In the genomic region with DNA sequence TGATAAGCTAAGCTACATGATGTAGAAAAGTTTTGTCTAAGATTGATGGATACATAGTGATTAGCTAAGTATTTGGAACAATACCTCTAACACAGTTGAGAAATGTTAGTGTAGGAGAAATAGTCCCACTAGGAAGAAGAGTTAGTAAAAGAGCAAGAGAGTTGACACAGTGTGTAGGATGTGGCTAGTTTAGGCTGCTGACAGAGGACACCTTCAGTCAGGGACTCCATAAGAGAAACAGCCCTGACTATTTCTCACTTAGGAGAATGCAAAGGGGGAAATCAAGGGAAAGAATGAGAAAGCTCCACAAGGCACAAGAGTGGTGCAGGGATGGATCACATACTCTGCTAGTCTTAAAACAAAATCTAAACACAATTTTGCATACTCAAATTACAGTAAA, we compare ENCODE assay signal across 22 cellular contexts.
A peak's percentile ranks its signal among the peaks of the same experiment; 100 is the strongest.
DNase-seq lines count a peak whose midpoint lies in the region; ATAC-seq, FAIRE-seq and TF ChIP-seq lines count a peak whose summit lies in the region.
"Had no signal": no experiment of that assay in that cellular context is flagged by ENCODE, and none has a peak within 500 bp of the region (broad histone marks: within the 10 kb centered on the region; RNA-seq: fewer than 3 reads in every experiment).

No MANE protein-coding gene starts in this region.

- peak; percentile 75 for FAIRE-seq in K562 (lab: Jason Lieb, UNC)

- ATAC-seq in SK-N-SH treated with all-trans-retinoic acid at 6 μM for 48 hours (no peak), K562 (peak; percentile 85), GM21619 (IDR thresholded peaks at IDR 0.05; ENCODE audit: unreplicated experiment) (no peak)

- H3K9ac ChIP-seq in SK-N-SH (no peak overlapping the region), Loucy (ENCODE audit: low read depth, low read length, poor library complexity, severe bottlenecking) (no peak overlapping the region), K562 (ENCODE audit: insufficient read depth in 1 of 2, low read depth in 2 of 2, low read length in 2 of 2) (0 out of 4 replicates have a peak overlapping the region, but pooled peaks of 1 of the 2 experiments have one; percentile 17), parathyroid adenoma (no peak overlapping the region)
- H3K9ac ChIP-seq: GM23248 had no signal

- no peaks in the 10 kb centered on the region for H3K9me1 ChIP-seq in K562 (ENCODE audit: control insufficient read depth, insufficient read depth, low read length)

- H3K4me3 ChIP-seq in SK-N-SH (ENCODE audit: low read depth in 2 of 2, low read length in 1 of 2), result no peak overlapping the region
- peak overlapping the region; percentile 24 for H3K4me3 ChIP-seq in Loucy (ENCODE audit: low read length, poor library complexity, severe bottlenecking)
- no peak overlapping the region for H3K4me3 ChIP-seq in K562
- peak overlapping the region; percentile 31 for H3K4me3 ChIP-seq in parathyroid adenoma (ENCODE audit: low read depth, low read length)
- H3K4me3 ChIP-seq: GM23248 had no signal

- H3K9me3 ChIP-seq in SK-N-SH, result no peaks in the 10 kb centered on the region
- H3K9me3 ChIP-seq in Loucy (ENCODE audit: insufficient read depth, low read depth, low read length), result peaks cover 4% of the 10 kb centered on the region; the same call in 1 of the 2 replicates
- no peaks in the 10 kb centered on the region for H3K9me3 ChIP-seq in K562 (replicated peaks; ENCODE audit: control insufficient read depth, insufficient read depth, low read depth, low read length)
- no peaks in the 10 kb centered on the region for H3K9me3 ChIP-seq in parathyroid adenoma (ENCODE audit: control insufficient read depth, low read length)

- intact Hi-C loops in K562 (cut with micrococcal nuclease), result loop anchor here (5.0 kb wide), 2 partner anchors 33 to 72 kb away; no protein-coding TSS in a partner anchor

- DNase-seq in SK-N-SH (no peak), K562 (ENCODE audit: extremely low read depth in 1 of 4, low spot score in 3 of 4) (peak in 1 of 4 experiments; percentile 6), kidney tubule cell (ENCODE audit: low spot score) (no peak), SW480 (ENCODE audit: low spot score) (no peak)
- DNase-seq: 8988T; CD8-positive, alpha-beta memory T cell; EL; GM23248; HCEC 1CT; NCI-H1105; NCI-H146; NCI-H2171; NCI-H345; NCI-H524; NCI-H774; SIG-M5; T-helper 1 cell had no signal

- H3K27ac ChIP-seq in SK-N-SH (ENCODE audit: low read depth in 2 of 2, low read length in 1 of 2), result no peak overlapping the region
- 0 out of 3 replicates have a peak overlapping the region, but pooled peaks have one; percentile 5 for H3K27ac ChIP-seq in K562 (ENCODE audit: extremely low read depth, low read depth, low read length)
- no peak overlapping the region for H3K27ac ChIP-seq in parathyroid adenoma
- H3K27ac ChIP-seq: C4-2B, GM23248 had no signal

- TF ChIP-seq RAD21 in SK-N-SH (IDR thresholded peaks at IDR 0.05; ENCODE audit: low read length), result no peak
- no peak for TF ChIP-seq RAD21 in K562 (CRISPR knock-in tag; conservative IDR thresholded peaks at IDR 0.05 in 1 of 2, IDR thresholded peaks at IDR 0.05 in 1 of 2)

- no peak for TF ChIP-seq POLR2A in K562 (conservative IDR thresholded peaks at IDR 0.05)

- H2AFZ ChIP-seq in SK-N-SH (ENCODE audit: low read depth) (peak overlapping the region; percentile 35; the same call in 1 of the 2 replicates), Loucy (ENCODE audit: low read length) (peak overlapping the region; percentile 63; the same call in 1 of the 2 replicates), K562 (ENCODE audit: low read depth, low read length) (peak overlapping the region; percentile 85), parathyroid adenoma (no peak overlapping the region)
- H2AFZ ChIP-seq: GM23248 had no signal

- H3K4me1 ChIP-seq in SK-N-SH (ENCODE audit: control insufficient read depth in 1 of 2, insufficient read depth in 2 of 2, low read depth in 1 of 2, low read length in 1 of 2) (no peaks in the 10 kb centered on the region; a peak in 1 of 4 replicates), Loucy (ENCODE audit: insufficient read depth, low read length, poor library complexity, severe bottlenecking) (peaks cover 31% of the 10 kb centered on the region), K562 (replicated peaks in 1 of 2; ENCODE audit: control insufficient read depth in 2 of 2, insufficient read depth in 2 of 2, low read length in 2 of 2) (peaks cover 0 to 3% of the 10 kb centered on the region in 2 experiments; a peak in 1 of 5 replicates), parathyroid adenoma (no peaks in the 10 kb centered on the region)

- POLR2A ChIA-PET in SK-N-SH (lab: Yijun Ruan, JAX) (no interaction called here), K562 (lab: Yijun Ruan, JAX) (no interaction called here)

- no TSS peak for BruUV-seq in K562 (replicated peaks; lab: Mats Ljungman, UMichigan)

- no peak for TF ChIP-seq EP300 in SK-N-SH (IDR thresholded peaks at IDR 0.05; ENCODE audit: borderline replicate concordance in 1 of 2, low read depth in 1 of 2, low read length in 1 of 2)
- no peak for TF ChIP-seq EP300 in K562 (IDR thresholded peaks at IDR 0.05; ENCODE audit: low read length)

- no peaks in the 10 kb centered on the region for H3K27me3 ChIP-seq in SK-N-SH (ENCODE audit: insufficient read depth)
- H3K27me3 ChIP-seq in Loucy (ENCODE audit: insufficient read depth, low read length, poor library complexity, severe bottlenecking), result no peaks in the 10 kb centered on the region
- no peaks in the 10 kb centered on the region for H3K27me3 ChIP-seq in K562 (ENCODE audit: control insufficient read depth in 2 of 2, insufficient read depth in 2 of 2, low read length in 2 of 2)
- H3K27me3 ChIP-seq in parathyroid adenoma (ENCODE audit: control insufficient read depth, insufficient read depth, low read length), result no peaks in the 10 kb centered on the region

- H3K9me2 ChIP-seq in SK-N-SH, result no peaks in the 10 kb centered on the region
- H3K9me2 ChIP-seq in Loucy (replicated peaks; ENCODE audit: low read depth, low read length), result no peaks in the 10 kb centered on the region

- CTCF ChIA-PET in SK-N-SH (lab: Yijun Ruan, JAX), result no interaction called here
- CTCF ChIA-PET in K562 (lab: Yijun Ruan, JAX; ENCODE audit: low intra/inter-chr PET ratio), result no interaction called here

- in situ Hi-C loops in K562 (cut with MboI), result no loop called here

- TF ChIP-seq CTCF in SK-N-SH (IDR thresholded peaks at IDR 0.05) (no peak), Loucy (conservative IDR thresholded peaks at IDR 0.05; ENCODE audit: low read length) (no peak), K562 (IDR thresholded peaks at IDR 0.05 in 2 of 3, conservative IDR thresholded peaks at IDR 0.05 in 1 of 3; ENCODE audit: insufficient read depth in 2 of 3, low read depth in 1 of 3, low read length in 3 of 3) (no peak), parathyroid adenoma (IDR thresholded peaks at IDR 0.05) (no peak)

- H4K20me1 ChIP-seq in SK-N-SH (ENCODE audit: insufficient read depth) (no peaks in the 10 kb centered on the region), Loucy (ENCODE audit: insufficient read depth, low read length, poor library complexity, severe bottlenecking) (no peaks in the 10 kb centered on the region), K562 (replicated peaks; ENCODE audit: control insufficient read depth, insufficient read depth, low read length) (no peaks in the 10 kb centered on the region)

- H3K79me2 ChIP-seq in SK-N-SH (ENCODE audit: insufficient read depth), result no peaks in the 10 kb centered on the region
- H3K79me2 ChIP-seq in Loucy (ENCODE audit: insufficient read depth, low read length), result no peaks in the 10 kb centered on the region
- no peaks in the 10 kb centered on the region for H3K79me2 ChIP-seq in K562 (ENCODE audit: control insufficient read depth, insufficient read depth, low read length)
- H3K79me2 ChIP-seq in parathyroid adenoma, result no peaks in the 10 kb centered on the region

- H3K36me3 ChIP-seq in SK-N-SH (replicated peaks in 1 of 2; ENCODE audit: control insufficient read depth in 1 of 2, insufficient read depth in 2 of 2, low read length in 1 of 2) (no peaks in the 10 kb centered on the region), Loucy (ENCODE audit: insufficient read depth, low read length) (no peaks in the 10 kb centered on the region), K562 (ENCODE audit: control insufficient read depth, insufficient read depth, low read length) (no peaks in the 10 kb centered on the region), parathyroid adenoma (ENCODE audit: control insufficient read depth, insufficient read depth, low read length) (no peaks in the 10 kb centered on the region)

- no peaks in the 10 kb centered on the region for H3F3A ChIP-seq in SK-N-SH (replicated peaks; ENCODE audit: insufficient read depth)
- 0 out of 2 replicates have a peak, but pooled peaks cover 5% of the 10 kb centered on the region for H3F3A ChIP-seq in Loucy (ENCODE audit: low read depth)

- H3K4me2 ChIP-seq in SK-N-SH (no peak overlapping the region), Loucy (ENCODE audit: low read depth, low read length, poor library complexity, severe bottlenecking) (peak overlapping the region; percentile 21), K562 (ENCODE audit: insufficient read depth, low read length) (peak overlapping the region; percentile 20; the same call in 1 of the 2 replicates), parathyroid adenoma (ENCODE audit: low read length) (peak overlapping the region; percentile 65)

TF ChIP-seq in SK-N-SH treated with all-trans-retinoic acid at 6 μM for 48 hours, 23 proteins besides CTCF, POLR2A, EP300 and RAD21 (continues in another document):
- TF ChIP-seq OSR1 (CRISPR knock-in tag; IDR thresholded peaks at IDR 0.05) (no peak), CSDC2 (CRISPR knock-in tag; IDR thresholded peaks at IDR 0.05) (no peak)

TF ChIP-seq in K562, 482 proteins besides CTCF, POLR2A, EP300 and RAD21 (continues in another document):
- TF ChIP-seq RFX5 (IDR thresholded peaks at IDR 0.05; ENCODE audit: low read depth, low read length), result no peak
- TF ChIP-seq ZNF507 (tag; conservative IDR thresholded peaks at IDR 0.05), result no peak
- no peak for TF ChIP-seq DDX20 (tag; IDR thresholded peaks at IDR 0.05; ENCODE audit: low read depth)
- TF ChIP-seq ZNF445 (CRISPR knock-in tag; IDR thresholded peaks at IDR 0.05; ENCODE audit: low read depth), result no peak
- TF ChIP-seq, protein P1, sequence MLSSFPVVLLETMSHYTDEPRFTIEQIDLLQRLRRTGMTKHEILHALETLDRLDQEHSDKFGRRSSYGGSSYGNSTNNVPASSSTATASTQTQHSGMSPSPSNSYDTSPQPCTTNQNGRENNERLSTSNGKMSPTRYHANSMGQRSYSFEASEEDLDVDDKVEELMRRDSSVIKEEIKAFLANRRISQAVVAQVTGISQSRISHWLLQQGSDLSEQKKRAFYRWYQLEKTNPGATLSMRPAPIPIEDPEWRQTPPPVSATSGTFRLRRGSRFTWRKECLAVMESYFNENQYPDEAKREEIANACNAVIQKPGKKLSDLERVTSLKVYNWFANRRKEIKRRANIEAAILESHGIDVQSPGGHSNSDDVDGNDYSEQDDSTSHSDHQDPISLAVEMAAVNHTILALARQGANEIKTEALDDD (IDR thresholded peaks at IDR 0.05), result peak; percentile 41; the same call in 1 of the 2 replicates
- TF ChIP-seq EHMT2 (IDR thresholded peaks at IDR 0.05), result 0 out of 2 replicates have a peak, but pooled peaks have one; percentile 18

Comparison
In these comparisons a context has a peak if more than half of its experiments do, and no peak if none do; other contexts are left out.
1. H3K4me3 ChIP-seq: peak in Loucy (single experiment) and parathyroid adenoma (single experiment); none in SK-N-SH (0 of 2) and K562 (single experiment).